In the genomic region with DNA sequence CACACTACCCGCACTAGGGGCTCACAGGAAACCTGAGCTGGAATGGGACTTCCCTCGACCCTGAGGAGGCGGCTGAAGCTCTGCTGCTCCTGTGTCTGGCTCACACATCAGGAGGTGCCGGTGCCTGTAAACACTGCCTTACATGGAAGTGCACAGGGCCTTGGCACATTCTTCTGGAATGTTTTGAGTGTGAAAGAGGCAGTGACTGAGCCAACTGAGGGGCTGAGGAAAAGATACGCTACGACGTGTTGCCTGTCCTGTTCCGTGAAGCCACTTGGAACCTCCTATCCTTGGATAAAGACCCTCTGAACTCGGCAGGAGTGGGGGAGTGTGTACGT, we compare ENCODE assay signal across 11 cellular contexts. TPM values are rescaled to one million over a fixed set of nuclear protein-coding genes. Genes with fewer than 3 reads are reported as not detected.
DNase-seq lines count a peak whose midpoint lies in the region; ATAC-seq and TF ChIP-seq lines count a peak whose summit lies in the region.
"Had no signal": no experiment of that assay in that cellular context is flagged by ENCODE, and none has a peak within 500 bp of the region (broad histone marks: within the 10 kb centered on the region; RNA-seq: fewer than 3 reads in every experiment).

No MANE protein-coding gene starts in this region.

- intact Hi-C loops in colonic mucosa (cut with DNase I): no loop called here
- intact Hi-C loops in transverse colon (cut with DNase I; ENCODE audit: low total_unique reads): loop anchor here (2.0 to 5.0 kb wide), 2 partner anchors 84 to 169 kb away; a partner anchor contains a TSS

- H3K4me3 ChIP-seq in RWPE2 (ENCODE audit: severe bottlenecking) (no peak overlapping the region), colonic mucosa (no peak overlapping the region), transverse colon (peak overlapping the region in 1 of 4 donors; percentile 21)
- H3K4me3 ChIP-seq: dorsolateral prefrontal cortex, heart left ventricle, left lung had no signal

- peak; percentile 6; the same call in 2 of the 3 replicates for ATAC-seq in RWPE2 (ENCODE audit: low read depth)
- ATAC-seq in HG02678 (IDR thresholded peaks at IDR 0.05; ENCODE audit: unreplicated experiment): no peak

- peak overlapping the region; percentile 91 for H3K27ac ChIP-seq in RWPE2 (ENCODE audit: poor library complexity, severe bottlenecking)
- peak overlapping the region; percentile 19 for H3K27ac ChIP-seq in colonic mucosa
- H3K27ac ChIP-seq in transverse colon: peak overlapping the region; percentile 98

- no peak for TF ChIP-seq CTCF in RWPE2 (IDR thresholded peaks at IDR 0.05; ENCODE audit: poor library complexity, severe bottlenecking)
- TF ChIP-seq CTCF in colonic mucosa (IDR thresholded peaks at IDR 0.05): no peak
- no peak for TF ChIP-seq CTCF in transverse colon (IDR thresholded peaks at IDR 0.05)

- H3K9ac ChIP-seq in colonic mucosa (ENCODE audit: low read depth in 2 of 2, low read length in 2 of 2): peak overlapping the region in 1 of 2 donors; percentile 1

- no peak for TF ChIP-seq EP300 in transverse colon (IDR thresholded peaks at IDR 0.05; ENCODE audit: low read depth)

- H3K36me3 ChIP-seq in RWPE2 (ENCODE audit: low read depth): peaks cover 38% of the 10 kb centered on the region
- H3K36me3 ChIP-seq in colonic mucosa: peaks cover 5% of the 10 kb centered on the region
- peaks cover 0 to 17% (median 4%) of the 10 kb centered on the region in 4 donors for H3K36me3 ChIP-seq in transverse colon

- peaks cover 56% of the 10 kb centered on the region for H3K4me1 ChIP-seq in RWPE2 (ENCODE audit: insufficient read depth, poor library complexity, severe bottlenecking)
- H3K4me1 ChIP-seq in colonic mucosa: peaks cover 3% of the 10 kb centered on the region
- H3K4me1 ChIP-seq in transverse colon: peaks cover 14 to 46% (median 24%) of the 10 kb centered on the region in 4 donors

- no peaks in the 10 kb centered on the region for H3K9me3 ChIP-seq in RWPE2 (ENCODE audit: severe bottlenecking)
- H3K9me3 ChIP-seq in colonic mucosa: no peaks in the 10 kb centered on the region
- H3K9me3 ChIP-seq in transverse colon: no peaks in the 10 kb centered on the region
- H3K9me3 ChIP-seq: heart left ventricle, left lung had no signal

- DNase-seq in RWPE2 (ENCODE audit: low spot score): no peak
- DNase-seq in colonic mucosa: no peak
- DNase-seq in mucosa of gallbladder (ENCODE audit: low spot score): peak; percentile 45
- DNase-seq in transverse colon: no peak
- DNase-seq in activated CD4-positive, alpha-beta T cell treated with anti-CD3 and anti-CD28 coated beads, Interleukin-2, amount 50 U/mL, for 48 hours: no peak
- no peak for DNase-seq in medulla oblongata (ENCODE audit: extremely low spot score)
- DNase-seq: NCI-H2107 had no signal

- TF ChIP-seq POLR2A in transverse colon (IDR thresholded peaks at IDR 0.05): no peak

- in situ Hi-C loops in transverse colon (cut with MboI; ENCODE audit: low pct_ligation_motif_present in 1 of 4, low pct_unique_long_range_greater_than_20kb in 1 of 4, low sequenced_read_pairs in 3 of 4): loop anchor here in 2 of 4 donors (10.0 kb wide), 1 partner anchor 166 kb away; no protein-coding TSS in a partner anchor

- H3K27me3 ChIP-seq in RWPE2 (ENCODE audit: insufficient read depth, poor library complexity, severe bottlenecking): no peaks in the 10 kb centered on the region
- no peaks in the 10 kb centered on the region for H3K27me3 ChIP-seq in colonic mucosa
- H3K27me3 ChIP-seq in transverse colon: no peaks in the 10 kb centered on the region
- H3K27me3 ChIP-seq: dorsolateral prefrontal cortex, heart left ventricle, left lung had no signal

- WGBS in transverse colon (ENCODE audit: low coverage in 1 of 2), 2 donors: 79 to 85% methylated on average over 4 to 10 of the region's 10 CpGs

RNA-seq across cellular contexts. Expression of a gene that starts 10.5 kb away (rescaled TPM):
- total RNA-seq in colonic mucosa (100 to 1,000 TPM; 101 to 142 TPM), mucosa of gallbladder (81.6 TPM), transverse colon (100 to 1,000 TPM in 1 of 4 donors, 10 to 100 TPM in 3; 68.5 to 317 (median 93.3) TPM)

RNA-seq across cellular contexts. Expression of a gene that starts 35.9 kb away (rescaled TPM):
- total RNA-seq in colonic mucosa (10 to 100 TPM in 1 of 2 donors, 1 to 10 TPM in 1; 3.6 to 14.3 TPM), mucosa of gallbladder (11.3 TPM), transverse colon (1 to 10 TPM in 2 of 4 donors, under 1 TPM in 2; 0.37 to 3.0 (median 1.5) TPM)

RNA-seq across cellular contexts. Expression of a gene that starts 58.0 kb away (rescaled TPM):
- total RNA-seq in colonic mucosa: 100 to 1,000 TPM; 148 to 160 TPM
- 125 TPM for total RNA-seq in mucosa of gallbladder
- total RNA-seq in transverse colon: 100 to 1,000 TPM in 3 of 4 donors, 10 to 100 TPM in 1; 69.6 to 217 (median 146) TPM

Comparison
In these comparisons a context has a peak if more than half of its experiments do, and no peak if none do; other contexts are left out.
1. H3K27ac ChIP-seq: peak in every context shown above with its lines; median percentile 98 in transverse colon; 91 in RWPE2; 19 in colonic mucosa.